Comparison of ENCODE assay signal across 9 cellular contexts in genomic region chr2:239303711-239304532, GRCh38.
DNase-seq lines count a peak whose midpoint lies in the region; ATAC-seq lines count a peak whose summit lies in the region.
"Had no signal": no experiment of that assay in that cellular context is flagged by ENCODE, and none has a peak within 500 bp of the region (broad histone marks: within the 10 kb centered on the region; RNA-seq: fewer than 3 reads in every experiment).

No MANE protein-coding gene starts in this region.

- no peaks in the 10 kb centered on the region for H3K27me3 Mint-ChIP-seq in CD4-positive, alpha-beta memory T cell
- H3K27me3 Mint-ChIP-seq in T-cell (no peaks in the 10 kb centered on the region), naive B cell (no peaks in the 10 kb centered on the region)

- no peak overlapping the region for H3K4me3 ChIP-seq in CD4-positive, alpha-beta memory T cell (ENCODE audit: low read length in 2 of 2)

- peak; percentile 50 for ATAC-seq in GM19467 (IDR thresholded peaks at IDR 0.05; ENCODE audit: unreplicated experiment)
- peak in 2 of 4 experiments; percentile 31 to 52 for ATAC-seq in T-cell (replicated peaks in 1 of 4)
- ATAC-seq in naive B cell (ENCODE audit: low read depth in 2 of 2) = peak; percentile 40 to 51
- ATAC-seq in HG02763 (IDR thresholded peaks at IDR 0.05; ENCODE audit: unreplicated experiment) = no peak

- peak overlapping the region in 3 of 8 donors; percentile 1 to 61 (median 43) for H3K4me3 Mint-ChIP-seq in CD4-positive, alpha-beta memory T cell
- H3K4me3 Mint-ChIP-seq in T-cell (peak overlapping the region in 1 of 3 donors; percentile 28), naive B cell (peak overlapping the region in 4 of 8 donors; percentile 3 to 56 (median 31))

- H3K36me3 ChIP-seq in CD4-positive, alpha-beta memory T cell (ENCODE audit: insufficient read depth, low read length) = no peaks in the 10 kb centered on the region

- no peaks in the 10 kb centered on the region for H3K9me3 ChIP-seq in CD4-positive, alpha-beta memory T cell (ENCODE audit: control insufficient read depth in 1 of 2, low read length in 2 of 2)

- no peaks in the 10 kb centered on the region for H3K9me3 Mint-ChIP-seq in CD4-positive, alpha-beta memory T cell
- no peaks in the 10 kb centered on the region for H3K9me3 Mint-ChIP-seq in T-cell
- H3K9me3 Mint-ChIP-seq in naive B cell = no peaks in the 10 kb centered on the region

- CTCF ChIA-PET in CD4-positive, alpha-beta memory T cell (lab: Charles Lee; ENCODE audit: partially characterized antibody) = interaction anchor here (0.7 to 2.0 kb wide), 5 partner anchors 10 to 77 kb away, joined by 3 to 7 read pairs (median 4); no protein-coding TSS in a partner anchor
- CTCF ChIA-PET in T-cell (lab: Charles Lee) = interaction anchor here in 1 of 2 donors (0.6 to 1.2 kb wide), 2 partner anchors 17 to 77 kb away, joined by 4 to 8 read pairs; no protein-coding TSS in a partner anchor

- POLR2A ChIA-PET in CD4-positive, alpha-beta memory T cell (lab: Charles Lee; ENCODE audit: partially characterized antibody) = interaction anchor here (1.8 to 2.1 kb wide), 2 partner anchors 9 to 97 kb away, joined by 4 to 12 read pairs; partner anchors contain the start of gene HDAC4
- POLR2A ChIA-PET in T-cell (lab: Charles Lee) = interaction anchor here (0.6 to 0.7 kb wide), 3 partner anchors 11 to 86 kb away, joined by 3 to 5 read pairs (median 3); no protein-coding TSS in a partner anchor

- intact Hi-C loops in CD4-positive, alpha-beta memory T cell (cut with micrococcal nuclease) = no loop called here

- H3K27ac ChIP-seq in CD4-positive, alpha-beta memory T cell (ENCODE audit: low read depth, low read length) = no peak overlapping the region

- H3K4me1 Mint-ChIP-seq in CD4-positive, alpha-beta memory T cell = peaks cover 9 to 56% (median 27%) of the 10 kb centered on the region in 4 donors
- H3K4me1 Mint-ChIP-seq in T-cell = peaks cover 40 to 55% (median 42%) of the 10 kb centered on the region in 3 donors
- H3K4me1 Mint-ChIP-seq in naive B cell = peaks cover 42 to 52% (median 47%) of the 10 kb centered on the region in 3 donors

- peaks cover 20% of the 10 kb centered on the region for H3K4me1 ChIP-seq in CD4-positive, alpha-beta memory T cell (ENCODE audit: insufficient read depth, low read length)

- H3K27ac Mint-ChIP-seq in CD4-positive, alpha-beta memory T cell = peak overlapping the region in 4 of 7 donors; percentile 35 to 80 (median 64)
- H3K27ac Mint-ChIP-seq in T-cell (peak overlapping the region; percentile 62 to 69), naive B cell (peak overlapping the region; percentile 52 to 90 (median 78))

- DNase-seq in CD4-positive, alpha-beta memory T cell = no peak
- DNase-seq in T-cell (no peak), naive B cell (no peak), NCI-H2081 treated with DMSO at 0.1 percent for 48 hours (lab: John Stamatoyannopoulos, UW) (no peak), DMS114 treated with DMSO at 0.1 percent for 48 hours (lab: John Stamatoyannopoulos, UW; ENCODE audit: unreplicated experiment) (no peak), NCI-H226 (no peak)
- DNase-seq: NCI-H1436 had no signal

- no peaks in the 10 kb centered on the region for H3K27me3 ChIP-seq in CD4-positive, alpha-beta memory T cell (ENCODE audit: insufficient read depth, low read length)

- H3K36me3 Mint-ChIP-seq in CD4-positive, alpha-beta memory T cell = peaks cover 0 to under 1% of the 10 kb centered on the region in 2 donors
- no peaks in the 10 kb centered on the region for H3K36me3 Mint-ChIP-seq in T-cell
- H3K36me3 Mint-ChIP-seq in naive B cell = no peaks in the 10 kb centered on the region
